ENCODE assay signal across 26 cellular contexts in genomic region chr2:19807346-19807745, GRCh38.
"Had no signal": no experiment of that assay in that cellular context is flagged by ENCODE, and none has a peak within 500 bp of the region (broad histone marks: within the 10 kb centered on the region; RNA-seq: fewer than 3 reads in every experiment).

No MANE protein-coding gene starts in this region.

- H3K27me3 ChIP-seq: adrenal gland, heart left ventricle, upper lobe of right lung had no signal

- H3K27ac Mint-ChIP-seq: activated naive CD4-positive, alpha-beta T cell treated with anti-CD3 and anti-CD28 coated beads for 36 hours; activated naive CD8-positive, alpha-beta T cell treated with anti-CD3 and anti-CD28 coated beads for 36 hours; effector memory CD8-positive, alpha-beta T cell; immature natural killer cell; naive thymus-derived CD4-positive, alpha-beta T cell had no signal

- DNase-seq: activated CD4-positive, alpha-beta T cell treated with anti-CD3 and anti-CD28 coated beads for 48 hours; activated CD4-positive, alpha-beta T cell treated with anti-CD3 and anti-CD28 coated beads, Interleukin-2, amount 50 U/mL, for 48 hours; activated CD8-positive, alpha-beta memory T cell treated with anti-CD3 and anti-CD28 coated beads for 24 hours; activated effector memory CD4-positive, alpha-beta T cell treated with Interleukin-2 at 50 U/mL for 16 hours; activated naive CD4-positive, alpha-beta T cell treated with anti-CD3 and anti-CD28 coated beads for 36 hours; activated naive CD8-positive, alpha-beta T cell treated with anti-CD3 and anti-CD28 coated beads for 36 hours; central memory CD4-positive, alpha-beta T cell; effector memory CD8-positive, alpha-beta T cell; erythroblast; heart left ventricle; hypothalamus; immature natural killer cell; kidney; left colon; midbrain; naive thymus-derived CD4-positive, alpha-beta T cell; stimulated activated CD4-positive, alpha-beta T cell treated with anti-CD3 and anti-CD28 coated beads, Interleukin-12 subunit alpha, Interleukin-12 subunit beta, amount 100 ng/mL, for 4 hours; stimulated activated CD4-positive, alpha-beta T cell treated with anti-CD3 and anti-CD28 coated beads, Interleukin-4, amount 100 ng/mL, for 1 hour; stimulated activated naive CD8-positive, alpha-beta T cell treated with anti-CD3 and anti-CD28 coated beads, Interleukin-15, Interleukin-2, amounts not matched to agents 100 U/mL and 50 U/mL, for 24 hours; T-helper 9 cell; upper lobe of right lung had no signal

- H3K9me3 Mint-ChIP-seq: activated naive CD4-positive, alpha-beta T cell treated with anti-CD3 and anti-CD28 coated beads for 36 hours; activated naive CD8-positive, alpha-beta T cell treated with anti-CD3 and anti-CD28 coated beads for 36 hours; effector memory CD8-positive, alpha-beta T cell had no signal

- H3K4me1 Mint-ChIP-seq: activated naive CD8-positive, alpha-beta T cell treated with anti-CD3 and anti-CD28 coated beads for 36 hours; immature natural killer cell; naive thymus-derived CD4-positive, alpha-beta T cell had no signal

- H3K36me3 ChIP-seq: adrenal gland, heart left ventricle, upper lobe of right lung had no signal

- H3K27ac ChIP-seq: adrenal gland, upper lobe of right lung, VCaP had no signal

- H3K36me3 Mint-ChIP-seq: activated naive CD8-positive, alpha-beta T cell treated with anti-CD3 and anti-CD28 coated beads for 36 hours; immature natural killer cell; naive thymus-derived CD4-positive, alpha-beta T cell had no signal

- FAIRE-seq: kidney, TTC549 had no signal

- H3K4me1 ChIP-seq: upper lobe of right lung had no signal

- H3K4me3 Mint-ChIP-seq: activated naive CD4-positive, alpha-beta T cell treated with anti-CD3 and anti-CD28 coated beads for 36 hours; activated naive CD8-positive, alpha-beta T cell treated with anti-CD3 and anti-CD28 coated beads for 36 hours; effector memory CD8-positive, alpha-beta T cell; immature natural killer cell; naive thymus-derived CD4-positive, alpha-beta T cell had no signal

- H3K4me3 ChIP-seq: adrenal gland, heart left ventricle, skin epidermis, upper lobe of right lung had no signal

- H3K9me3 ChIP-seq: adrenal gland, heart left ventricle, upper lobe of right lung had no signal

- ATAC-seq: effector memory CD8-positive, alpha-beta T cell; heart left ventricle; left colon; naive thymus-derived CD4-positive, alpha-beta T cell; sciatic nerve; stimulated activated naive CD8-positive, alpha-beta T cell treated with anti-CD3 and anti-CD28 coated beads, Interleukin-15, Interleukin-2, amounts not matched to agents 100 U/mL and 50 U/mL, for 24 hours; upper lobe of right lung had no signal
